ENCODE assay signal across 14 cellular contexts in genomic region chr18:41842886-41843285, GRCh38.
DNase-seq lines count a peak whose midpoint lies in the region; ATAC-seq and TF ChIP-seq lines count a peak whose summit lies in the region.
"Had no signal": no experiment of that assay in that cellular context is flagged by ENCODE, and none has a peak within 500 bp of the region (broad histone marks: within the 10 kb centered on the region; RNA-seq: fewer than 3 reads in every experiment).

No MANE protein-coding gene starts in this region.

- H3K27me3 Mint-ChIP-seq in CD14-positive monocyte (ENCODE audit: low read depth in 3 of 3) = peaks cover 0 to 5% (median 2%) of the 10 kb centered on the region in 3 donors

- H3K9me3 Mint-ChIP-seq in CD14-positive monocyte = peaks cover 0 to 2% (median 0%) of the 10 kb centered on the region in 7 donors

- no peak overlapping the region for H3K27ac ChIP-seq in PC-3 (ENCODE audit: low read length)
- H3K27ac ChIP-seq in foreskin keratinocyte = no peak overlapping the region

- no peaks in the 10 kb centered on the region for H4K20me1 ChIP-seq in PC-3 (ENCODE audit: low read length)

- H3K4me3 Mint-ChIP-seq in CD14-positive monocyte = no peak overlapping the region

- intact Hi-C loops in PC-3 (cut with micrococcal nuclease) (no loop called here), CD14-positive monocyte (cut with micrococcal nuclease) (no loop called here)

- no peak overlapping the region for H3K9ac ChIP-seq in PC-3 (ENCODE audit: low read length)

- ATAC-seq in PC-3 (peak; percentile 31; the same call in 1 of the 2 replicates), foreskin keratinocyte (peak; percentile 77), GM19467 (IDR thresholded peaks at IDR 0.05; ENCODE audit: unreplicated experiment) (no peak), HG02678 (IDR thresholded peaks at IDR 0.05; ENCODE audit: unreplicated experiment) (no peak)

- H3K4me1 ChIP-seq in PC-3 (ENCODE audit: insufficient read depth, low read length) (no peaks in the 10 kb centered on the region), foreskin keratinocyte (no peaks in the 10 kb centered on the region)
- H3K4me1 ChIP-seq: Caco-2 had no signal

- CTCF ChIA-PET in PC-3 (lab: Charles Lee) = no interaction called here

- H3F3A ChIP-seq in PC-3 (ENCODE audit: low read length, unreplicated experiment) = no peaks in the 10 kb centered on the region

- H3K36me3 ChIP-seq in PC-3 (ENCODE audit: low read depth, low read length) = no peaks in the 10 kb centered on the region

- H3K79me2 ChIP-seq in PC-3 (ENCODE audit: low read length) = no peaks in the 10 kb centered on the region

- H3K27me3 ChIP-seq in PC-3 (ENCODE audit: low read length) (no peaks in the 10 kb centered on the region), foreskin keratinocyte (no peaks in the 10 kb centered on the region)

- no peaks in the 10 kb centered on the region for H3K9me3 ChIP-seq in PC-3 (ENCODE audit: low read length)
- H3K9me3 ChIP-seq: Caco-2 had no signal

- TF ChIP-seq CTCF in PC-3 (conservative IDR thresholded peaks at IDR 0.05; ENCODE audit: low read depth, low read length) (no peak), choroid plexus epithelial cell (conservative IDR thresholded peaks at IDR 0.05; ENCODE audit: low read depth, low read length) (no peak), foreskin keratinocyte (conservative IDR thresholded peaks at IDR 0.05) (no peak), CD14-positive monocyte (IDR thresholded peaks at IDR 0.05) (no peak), GM13977 (IDR thresholded peaks at IDR 0.05; ENCODE audit: extremely low read depth, insufficient read depth, missing control alignments) (no peak)

- H3K4me1 Mint-ChIP-seq in CD14-positive monocyte = no peaks in the 10 kb centered on the region

- in situ Hi-C loops in GM13977 (cut with MboI; ENCODE audit: low pct_unique_long_range_greater_than_20kb, low sequenced_read_pairs, unreplicated experiment) = no loop called here

- DNase-seq in EH (ENCODE audit: low read depth) = peak; percentile 4
- peak; percentile 19 for DNase-seq in PC-3
- DNase-seq in choroid plexus epithelial cell (ENCODE audit: low read depth) = peak; percentile 23
- peak in 1 of 2 donors; percentile 39 for DNase-seq in foreskin keratinocyte
- DNase-seq in CD14-positive monocyte (ENCODE audit: low spot score) = no peak
- DNase-seq in GM13977 (ENCODE audit: low spot score) = no peak
- DNase-seq: C1 segment of cervical spinal cord, Caco-2, H7, NCI-H1105, NCI-H1694 treated with DMSO at 0.1 percent for 48 hours, NCI-H345 had no signal

- H2AFZ ChIP-seq in PC-3 (ENCODE audit: low read length) = no peak overlapping the region

- H3K4me3 ChIP-seq in PC-3 (ENCODE audit: low read length) (no peak overlapping the region), choroid plexus epithelial cell (ENCODE audit: low read depth, low read length) (no peak overlapping the region)

- no peaks in the 10 kb centered on the region for H3K9me2 ChIP-seq in PC-3 (replicated peaks; ENCODE audit: low read length)

- no peaks in the 10 kb centered on the region for H3K36me3 Mint-ChIP-seq in CD14-positive monocyte

- POLR2A ChIA-PET in PC-3 (lab: Charles Lee; ENCODE audit: unreplicated experiment) = no interaction called here

- BruUV-seq in PC-3 (replicated peaks; lab: Mats Ljungman, UMichigan) = no TSS peak

- no peak overlapping the region for H3K4me2 ChIP-seq in PC-3 (ENCODE audit: low read length)

- no peak overlapping the region for H3K27ac Mint-ChIP-seq in CD14-positive monocyte

Comparison
In these comparisons a context has a peak if more than half of its experiments do, and no peak if none do; other contexts are left out.
1. DNase-seq: peak in EH (single experiment), PC-3 (single experiment) and choroid plexus epithelial cell (single experiment); none in CD14-positive monocyte (single experiment) and GM13977 (single experiment).
2. ATAC-seq: peak in PC-3 (single experiment) and foreskin keratinocyte (single experiment); none in GM19467 (single experiment) and HG02678 (single experiment).